In genomic region chr19:15717781-15718180, GRCh38 we compare ENCODE assay signal across 28 cellular contexts. TPM values are rescaled to one million over a fixed set of nuclear protein-coding genes. Genes with fewer than 3 reads are reported as not detected.
DNase-seq lines count a peak whose midpoint lies in the region; ATAC-seq, FAIRE-seq and TF ChIP-seq lines count a peak whose summit lies in the region.
"Had no signal": no experiment of that assay in that cellular context is flagged by ENCODE, and none has a peak within 500 bp of the region (broad histone marks: within the 10 kb centered on the region; RNA-seq: fewer than 3 reads in every experiment).

No MANE protein-coding gene starts in this region.

- H3K4me2 ChIP-seq in GM12878 (ENCODE audit: control insufficient read depth, insufficient read depth) = no peak overlapping the region

- CTCF ChIA-PET in GM12878 (lab: Yijun Ruan, JAX) = interaction anchor here (0.7 kb wide), 1 partner anchor 56 kb away, joined by 3 read pairs; no protein-coding TSS in a partner anchor

- H3K9me3 Mint-ChIP-seq in nephron progenitor cell = peaks cover 85% of the 10 kb centered on the region

- RAD21 ChIA-PET in GM12878 (lab: Charles Lee; ENCODE audit: unreplicated experiment) = no interaction called here

- intact Hi-C loops in GM12878 (cut with micrococcal nuclease; ENCODE audit: unreplicated experiment) = no loop called here

- no peak overlapping the region for H3K27ac Mint-ChIP-seq in nephron progenitor cell
- H3K27ac Mint-ChIP-seq: CD4-positive, CD25-positive, alpha-beta regulatory T cell had no signal

- no peaks in the 10 kb centered on the region for H3K9me3 ChIP-seq in GM12878 (replicated peaks; ENCODE audit: control insufficient read depth, insufficient read depth, low read length)

- TF ChIP-seq EP300 in Ishikawa (IDR thresholded peaks at IDR 0.05; ENCODE audit: borderline replicate concordance) (no peak), GM12878 (IDR thresholded peaks at IDR 0.05; ENCODE audit: borderline replicate concordance in 1 of 2, control insufficient read depth in 1 of 2, low read depth in 2 of 2, low read length in 2 of 2) (no peak)

- TF ChIP-seq RAD21 in Ishikawa (IDR thresholded peaks at IDR 0.05; ENCODE audit: low read depth) (no peak), GM12878 (IDR thresholded peaks at IDR 0.05; ENCODE audit: insufficient read depth, low read depth, low read length) (no peak)

- no peaks in the 10 kb centered on the region for H4K20me1 ChIP-seq in GM12878 (ENCODE audit: control insufficient read depth, insufficient read depth)

- no peak overlapping the region for H3K4me3 ChIP-seq in GM12878
- H3K4me3 ChIP-seq: SK-N-MC had no signal

- H3K27ac ChIP-seq in GM12878 (ENCODE audit: control insufficient read depth, insufficient read depth) = no peak overlapping the region
- H3K27ac ChIP-seq: SK-N-MC had no signal

- no peaks in the 10 kb centered on the region for H3K36me3 Mint-ChIP-seq in nephron progenitor cell (ENCODE audit: low read depth)
- H3K36me3 Mint-ChIP-seq: CD4-positive, CD25-positive, alpha-beta regulatory T cell had no signal

- H3K9ac ChIP-seq in GM12878 (ENCODE audit: control insufficient read depth, insufficient read depth, low read length) = no peak overlapping the region

- no peak for FAIRE-seq in GM12878 (lab: Jason Lieb, UNC)
- FAIRE-seq: G401.6, GM18507, GM19239, H54 had no signal

- DNase-seq in ELF-1 (ENCODE audit: low read depth, low spot score) (peak; percentile 1), GM12878 (ENCODE audit: low read depth, low spot score) (no peak), nephron progenitor cell (peak; percentile 19), NCI-H524 (lab: John Stamatoyannopoulos, UW) (no peak)
- DNase-seq in activated CD4-positive, CD25-positive, alpha-beta regulatory T cell (lab: John Stamatoyannopoulos, UW) = no peak
- no peak for DNase-seq in stimulated activated CD4-positive, alpha-beta T cell treated with anti-CD3 and anti-CD28 coated beads, Interleukin-2, amount 100 ng/mL, for 24 hours
- DNase-seq: CD4-positive, CD25-positive, alpha-beta regulatory T cell; IMR-90; Karpas-422; MV-4-11; NCI-H1694; NCI-H2081 treated with DMSO at 0.1 percent for 48 hours; NCI-H2171 treated with DMSO at 0.1 percent for 48 hours; NCI-H526; PC-3; RPMI8226; SHP77 had no signal

- no peaks in the 10 kb centered on the region for H3K4me1 ChIP-seq in GM12878 (ENCODE audit: control insufficient read depth, insufficient read depth, low read length)

- TF ChIP-seq POLR2A in GM12878 (IDR thresholded peaks at IDR 0.05; ENCODE audit: low read depth, low read length) = no peak

- POLR2A ChIA-PET in GM12878 (lab: Charles Lee) = no interaction called here

- peaks cover 3% of the 10 kb centered on the region for H3K27me3 Mint-ChIP-seq in nephron progenitor cell (ENCODE audit: low read depth, poor library complexity)

- no TSS peak for BruUV-seq in GM12878 (replicated peaks; lab: Mats Ljungman, UMichigan)

- no peaks in the 10 kb centered on the region for H3K4me1 Mint-ChIP-seq in nephron progenitor cell
- H3K4me1 Mint-ChIP-seq: CD4-positive, CD25-positive, alpha-beta regulatory T cell had no signal

- no peaks in the 10 kb centered on the region for H3K79me2 ChIP-seq in GM12878 (ENCODE audit: control insufficient read depth, insufficient read depth, low read length)

- H3K4me3 Mint-ChIP-seq in nephron progenitor cell = no peak overlapping the region
- H3K4me3 Mint-ChIP-seq: CD4-positive, CD25-positive, alpha-beta regulatory T cell had no signal

- no peak for ATAC-seq in GM12878
- ATAC-seq: PC-3 had no signal

- no peak overlapping the region for H2AFZ ChIP-seq in GM12878 (ENCODE audit: control insufficient read depth, low read depth, low read length)

- whole genome bisulfite sequencing in GM12878 (ENCODE audit: insufficient coverage, insufficient replicate concordance, low lambda C conversion rate, missing lambda C conversion rate) = 1% methylated on average over 6 of the region's 6 CpGs

- TF ChIP-seq CTCF in GM12878 (IDR thresholded peaks at IDR 0.05 in 2 of 3, conservative IDR thresholded peaks at IDR 0.05 in 1 of 3; ENCODE audit: control insufficient read depth in 2 of 3, extremely low read depth in 1 of 3, insufficient read depth in 1 of 3, low read depth in 3 of 3, low read length in 3 of 3) (no peak), nephron progenitor cell (IDR thresholded peaks at IDR 0.05) (no peak)

- SMC1A ChIA-PET in GM12878 (lab: Charles Lee; ENCODE audit: uncharacterized antibody, unreplicated experiment) = no interaction called here

- in situ Hi-C loops in GM12878 (cut with MboI) = no loop called here

- H3K27me3 ChIP-seq in GM12878 (replicated peaks in 1 of 2; ENCODE audit: control insufficient read depth in 2 of 2, insufficient read depth in 2 of 2, low read length in 1 of 2) = no peaks in the 10 kb centered on the region

- no peaks in the 10 kb centered on the region for H3K36me3 ChIP-seq in GM12878 (ENCODE audit: control insufficient read depth in 2 of 2, insufficient read depth in 2 of 2, low read length in 1 of 2)

TF ChIP-seq in Ishikawa, 13 proteins besides CTCF, POLR2A, EP300 and RAD21 (continues in another document):
- no peak for TF ChIP-seq TAF1 (IDR thresholded peaks at IDR 0.05; ENCODE audit: low read depth)

TF ChIP-seq in GM12878, 131 proteins besides CTCF, POLR2A, EP300 and RAD21 (continues in another document):
- no peak for TF ChIP-seq MEF2A (IDR thresholded peaks at IDR 0.05; ENCODE audit: insufficient read depth, low read depth, low read length)

RNA-seq across cellular contexts. Expression of gene OR10H2, which starts 10.0 kb away (rescaled TPM):
- total RNA-seq in GM12878 (2013; cell fraction: nucleolus; rRNA removed) = not detected in 2 replicates
- total RNA-seq in GM12878 (2014; rRNA removed) (not detected in 2 replicates), GM12878 (2014; rRNA removed; fragmentation: Illumina TruSeq; extraction: Trizol) (not detected in 2 replicates), GM12878 (2021) (not detected in 2 replicates)
- polyA plus RNA-seq in GM12878 (2011; ENCODE audit: low read depth) = not detected
- polyA plus RNA-seq in GM12878 (2011; rRNA removed) (not detected in 2 replicates), GM12878 (2014; fragmentation: Illumina TruSeq; extraction: Trizol) (not detected in 2 replicates), GM12878 (2014; fragmentation: Nextera tagmentation; extraction: Ambion mirVana) (not detected), GM12878 (2014; rRNA removed) (not detected in 2 replicates), GM12878 (2016; fragmentation: Nextera tagmentation; extraction: Ambion mirVana) (not detected)
- not detected in 2 replicates for polyA plus RNA-seq in GM12878 (2011; cell fraction: cytosol; rRNA removed)
- polyA plus RNA-seq in GM12878 (2011; cell fraction: nucleus; rRNA removed) = not detected in 2 replicates
- not detected in 2 replicates for polyA plus RNA-seq in GM12878 (2012)
- polyA minus RNA-seq in GM12878 (2011; rRNA and poly(A)+ RNA removed) = not detected in 2 replicates
- not detected in 2 replicates for polyA minus RNA-seq in GM12878 (2011; cell fraction: cytosol; rRNA and poly(A)+ RNA removed)
- polyA minus RNA-seq in GM12878 (2011; cell fraction: nucleus; rRNA and poly(A)+ RNA removed) = not detected in 2 replicates
- total RNA-seq: A673; CD4-positive, CD25-positive, alpha-beta regulatory T cell; HT1080; IMR-90; M059J; PC-3; T-helper 2 cell treated with Interferon-gamma antibody and Interleukin-4, amounts not matched to agents 100 ng/mL and 5 ng/mL, for 36 hours had no signal
- polyA plus RNA-seq: BJ; CD4-positive, CD25-positive, alpha-beta regulatory T cell; IMR-90 had no signal

RNA-seq across cellular contexts. Expression of gene OR10H3, which starts 20.0 kb away (rescaled TPM):
- not detected in 2 replicates for total RNA-seq in GM12878 (2013; cell fraction: nucleolus; rRNA removed)
- total RNA-seq in GM12878 (2014; rRNA removed) = not detected in 2 replicates
- not detected in 2 replicates for total RNA-seq in GM12878 (2014; rRNA removed; fragmentation: Illumina TruSeq; extraction: Trizol)
- total RNA-seq in GM12878 (2021) = not detected in 2 replicates
- not detected for polyA plus RNA-seq in GM12878 (2011; ENCODE audit: low read depth)
- not detected in 2 replicates for polyA plus RNA-seq in GM12878 (2011; rRNA removed)
- not detected in 2 replicates for polyA plus RNA-seq in GM12878 (2011; cell fraction: cytosol; rRNA removed)
- not detected in 2 replicates for polyA plus RNA-seq in GM12878 (2011; cell fraction: nucleus; rRNA removed)
- polyA plus RNA-seq in GM12878 (2012) = not detected in 2 replicates
- not detected in 2 replicates for polyA plus RNA-seq in GM12878 (2014; fragmentation: Illumina TruSeq; extraction: Trizol)
- not detected for polyA plus RNA-seq in GM12878 (2014; fragmentation: Nextera tagmentation; extraction: Ambion mirVana)
- polyA plus RNA-seq in GM12878 (2014; rRNA removed) = not detected in 2 replicates
- not detected for polyA plus RNA-seq in GM12878 (2016; fragmentation: Nextera tagmentation; extraction: Ambion mirVana)
- not detected in 2 replicates for polyA minus RNA-seq in GM12878 (2011; rRNA and poly(A)+ RNA removed)
- not detected in 2 replicates for polyA minus RNA-seq in GM12878 (2011; cell fraction: cytosol; rRNA and poly(A)+ RNA removed)
- not detected in 2 replicates for polyA minus RNA-seq in GM12878 (2011; cell fraction: nucleus; rRNA and poly(A)+ RNA removed)
- total RNA-seq: A673; CD4-positive, CD25-positive, alpha-beta regulatory T cell; HT1080; IMR-90; M059J; PC-3; T-helper 2 cell treated with Interferon-gamma antibody and Interleukin-4, amounts not matched to agents 100 ng/mL and 5 ng/mL, for 36 hours had no signal
- polyA plus RNA-seq: BJ; CD4-positive, CD25-positive, alpha-beta regulatory T cell; IMR-90 had no signal

RNA-seq across cellular contexts. Expression of gene CYP4F12, which starts 44.9 kb away (rescaled TPM):
- 0.65 and 0.69 TPM in 2 replicates for total RNA-seq in GM12878 (2013; cell fraction: nucleolus; rRNA removed)
- total RNA-seq in GM12878 (2014; rRNA removed) = not detected in 2 replicates
- not detected in 2 replicates for total RNA-seq in GM12878 (2014; rRNA removed; fragmentation: Illumina TruSeq; extraction: Trizol)
- not detected in 2 replicates for total RNA-seq in GM12878 (2021)
- polyA plus RNA-seq in GM12878 (2011; ENCODE audit: low read depth) = 0.14 TPM
- 0.20 TPM in 2 replicates for polyA plus RNA-seq in GM12878 (2011; rRNA removed)
- polyA plus RNA-seq in GM12878 (2011; cell fraction: cytosol; rRNA removed) = 0.28 and 0.30 TPM in 2 replicates
- 3.6 and 3.7 TPM in 2 replicates for polyA plus RNA-seq in GM12878 (2011; cell fraction: nucleus; rRNA removed)
- 0.07 and 0.25 TPM in 2 replicates for polyA plus RNA-seq in GM12878 (2012)
- polyA plus RNA-seq in GM12878 (2014; fragmentation: Illumina TruSeq; extraction: Trizol) = not detected in 2 replicates
- polyA plus RNA-seq in GM12878 (2014; fragmentation: Nextera tagmentation; extraction: Ambion mirVana) = not detected
- polyA plus RNA-seq in GM12878 (2014; rRNA removed) = 0.12 TPM in 1 of 2 replicates, not detected in the other
- polyA plus RNA-seq in GM12878 (2016; fragmentation: Nextera tagmentation; extraction: Ambion mirVana) = not detected
- polyA minus RNA-seq in GM12878 (2011; rRNA and poly(A)+ RNA removed) = 0.15 and 0.37 TPM in 2 replicates
- polyA minus RNA-seq in GM12878 (2011; cell fraction: cytosol; rRNA and poly(A)+ RNA removed) = not detected in 2 replicates
- polyA minus RNA-seq in GM12878 (2011; cell fraction: nucleus; rRNA and poly(A)+ RNA removed) = 0.96 and 1.5 TPM in 2 replicates
- total RNA-seq: A673; CD4-positive, CD25-positive, alpha-beta regulatory T cell; HT1080; IMR-90; M059J; PC-3; T-helper 2 cell treated with Interferon-gamma antibody and Interleukin-4, amounts not matched to agents 100 ng/mL and 5 ng/mL, for 36 hours had no signal
- polyA plus RNA-seq: BJ, IMR-90 had no signal

Comparison
In these comparisons a context has a peak if more than half of its experiments do, and no peak if none do; other contexts are left out.
1. DNase-seq: peak in ELF-1 (single experiment) and nephron progenitor cell (single experiment); none in GM12878 (single experiment), activated CD4-positive, CD25-positive, alpha-beta regulatory T cell (0 of 4), stimulated activated CD4-positive, alpha-beta T cell treated with anti-CD3 and anti-CD28 coated beads, Interleukin-2, amount 100 ng/mL, for 24 hours (0 of 2) and NCI-H524 (0 of 2).